ENCODE assay signal across 10 cellular contexts in genomic region chr1:37410815-37411214, GRCh38.
A peak's percentile ranks its signal among the peaks of the same experiment; 100 is the strongest.
DNase-seq lines count a peak whose midpoint lies in the region; ATAC-seq and TF ChIP-seq lines count a peak whose summit lies in the region.
"Had no signal": no experiment of that assay in that cellular context is flagged by ENCODE, and none has a peak within 500 bp of the region (broad histone marks: within the 10 kb centered on the region; RNA-seq: fewer than 3 reads in every experiment).

No MANE protein-coding gene starts in this region.

- H3K36me3 ChIP-seq in SK-N-SH (replicated peaks in 1 of 2; ENCODE audit: control insufficient read depth in 1 of 2, insufficient read depth in 2 of 2, low read length in 1 of 2) (no peaks in the 10 kb centered on the region), neuronal stem cell (replicated peaks in 1 of 2; ENCODE audit: control insufficient read depth in 2 of 2, insufficient read depth in 2 of 2, low read length in 2 of 2) (no peaks in the 10 kb centered on the region)

- H3K4me3 ChIP-seq in SK-N-SH (ENCODE audit: low read depth in 2 of 2, low read length in 1 of 2) (no peak overlapping the region), choroid plexus epithelial cell (ENCODE audit: low read depth, low read length) (no peak overlapping the region), neuronal stem cell (ENCODE audit: low read length in 2 of 2) (no peak overlapping the region)

- no peak overlapping the region for H3K18ac ChIP-seq in neuronal stem cell (ENCODE audit: low read length)

- peaks cover 17% of the 10 kb centered on the region for H3K27me3 Mint-ChIP-seq in activated T-helper 17 cell treated with anti-CD3 and anti-CD28 coated beads, Interleukin-2, amount 50 U/mL, for 72 hours

- H3K9me3 Mint-ChIP-seq in activated T-helper 17 cell treated with anti-CD3 and anti-CD28 coated beads, Interleukin-2, amount 50 U/mL, for 72 hours, result no peaks in the 10 kb centered on the region

- no peak overlapping the region for H2BK5ac ChIP-seq in neuronal stem cell (ENCODE audit: low read length)

- TF ChIP-seq EP300 in SK-N-SH (IDR thresholded peaks at IDR 0.05; ENCODE audit: borderline replicate concordance in 1 of 2, low read depth in 1 of 2, low read length in 1 of 2), result no peak

- no peak overlapping the region for H3K14ac ChIP-seq in neuronal stem cell (ENCODE audit: low read length)

- H3K79me2 ChIP-seq in SK-N-SH (ENCODE audit: insufficient read depth), result no peaks in the 10 kb centered on the region

- H3K23ac ChIP-seq in neuronal stem cell (ENCODE audit: low read depth, low read length, poor library complexity), result no peak overlapping the region

- H4K8ac ChIP-seq in neuronal stem cell (ENCODE audit: low read depth, low read length), result no peak overlapping the region

- POLR2A ChIA-PET in SK-N-SH (lab: Yijun Ruan, JAX), result no interaction called here

- CTCF ChIA-PET in SK-N-SH (lab: Yijun Ruan, JAX), result interaction anchor here (0.8 to 1.2 kb wide), 3 partner anchors 16 to 895 kb away, joined by 3 read pairs; no protein-coding TSS in a partner anchor

- H2BK12ac ChIP-seq in neuronal stem cell (ENCODE audit: low read length), result no peak overlapping the region

- H3K4me2 ChIP-seq in SK-N-SH, result no peak overlapping the region
- no peak overlapping the region for H3K4me2 ChIP-seq in neuronal stem cell (ENCODE audit: insufficient read depth, low read length, poor library complexity, severe bottlenecking)

- no peaks in the 10 kb centered on the region; a peak in 1 of 4 replicates for H3K4me1 ChIP-seq in SK-N-SH (ENCODE audit: control insufficient read depth in 1 of 2, insufficient read depth in 2 of 2, low read depth in 1 of 2, low read length in 1 of 2)
- H3K4me1 ChIP-seq in neuronal stem cell (ENCODE audit: control insufficient read depth in 2 of 2, insufficient read depth in 1 of 2, low read depth in 1 of 2, low read length in 2 of 2), result peaks cover 0 to 10% of the 10 kb centered on the region in 2 donors

- ATAC-seq in SK-N-SH treated with all-trans-retinoic acid at 6 μM for 48 hours, result no peak
- ATAC-seq in activated T-helper 17 cell treated with anti-CD3 and anti-CD28 coated beads, Interleukin-2, amount 50 U/mL, for 72 hours (replicated peaks), result no peak
- ATAC-seq: Panc1 had no signal

- H2BK120ac ChIP-seq in neuronal stem cell (ENCODE audit: low read depth, low read length), result no peak overlapping the region

- H3K4me1 Mint-ChIP-seq in activated T-helper 17 cell treated with anti-CD3 and anti-CD28 coated beads, Interleukin-2, amount 50 U/mL, for 72 hours, result no peaks in the 10 kb centered on the region

- 47% methylated on average over 5 of the region's 7 CpGs for WGBS in SK-N-SH (ENCODE audit: low lambda C conversion rate)
- no CpG with 5 or more reads among the region's 7 CpGs for WGBS in neuronal stem cell (ENCODE audit: extremely low coverage in 2 of 2, insufficient read length in 2 of 2, insufficient replicate concordance in 1 of 2), 2 donors

- no peaks in the 10 kb centered on the region for H3K36me3 Mint-ChIP-seq in activated T-helper 17 cell treated with anti-CD3 and anti-CD28 coated beads, Interleukin-2, amount 50 U/mL, for 72 hours (ENCODE audit: low read depth)

- no peaks in the 10 kb centered on the region for H3F3A ChIP-seq in SK-N-SH (replicated peaks; ENCODE audit: insufficient read depth)

- DNase-seq in SK-N-SH, result no peak
- DNase-seq in NCI-H69 (lab: John Stamatoyannopoulos, UW), result peak; percentile 57
- DNase-seq in choroid plexus epithelial cell (ENCODE audit: low read depth), result peak; percentile 37
- peak; percentile 72 for DNase-seq in neuronal stem cell (ENCODE audit: low spot score)
- no peak for DNase-seq in epidermal melanocyte (ENCODE audit: insufficient read length, low spot score)
- no peak for DNase-seq in NCI-H524 treated with DMSO at 0.1 percent for 48 hours (lab: John Stamatoyannopoulos, UW)
- DNase-seq: activated T-cell treated with anti-CD3 and anti-CD28 coated beads, Interleukin-2, amount 50 U/mL, for 24 hours had no signal

- no peak overlapping the region for H3K9ac ChIP-seq in SK-N-SH
- no peak overlapping the region for H3K9ac ChIP-seq in neuronal stem cell (ENCODE audit: low read depth, low read length, poor library complexity)

- H3K79me1 ChIP-seq in neuronal stem cell (ENCODE audit: low read depth, low read length), result no peaks in the 10 kb centered on the region

- H2BK15ac ChIP-seq in neuronal stem cell (ENCODE audit: low read length), result no peak overlapping the region

- H2AFZ ChIP-seq in SK-N-SH (ENCODE audit: low read depth) (no peak overlapping the region), neuronal stem cell (ENCODE audit: low read length) (no peak overlapping the region)

- H4K20me1 ChIP-seq in SK-N-SH (ENCODE audit: insufficient read depth), result no peaks in the 10 kb centered on the region

- TF ChIP-seq CTCF in SK-N-SH (IDR thresholded peaks at IDR 0.05) (no peak), choroid plexus epithelial cell (conservative IDR thresholded peaks at IDR 0.05; ENCODE audit: low read depth, low read length) (no peak)

- H3K4me3 Mint-ChIP-seq in activated T-helper 17 cell treated with anti-CD3 and anti-CD28 coated beads, Interleukin-2, amount 50 U/mL, for 72 hours, result no peak overlapping the region
- H3K4me3 Mint-ChIP-seq: activated T-cell treated with anti-CD3 and anti-CD28 coated beads, Interleukin-2, amount 50 U/mL, for 24 hours had no signal

- H3K9me3 ChIP-seq in SK-N-SH, result no peaks in the 10 kb centered on the region
- peaks cover 0 to 5% of the 10 kb centered on the region in 2 donors for H3K9me3 ChIP-seq in neuronal stem cell (replicated peaks in 1 of 2; ENCODE audit: control insufficient read depth in 2 of 2, insufficient read depth in 1 of 2, low read depth in 1 of 2, low read length in 2 of 2)

- no peak for TF ChIP-seq RAD21 in SK-N-SH (IDR thresholded peaks at IDR 0.05; ENCODE audit: low read length)

- H4K91ac ChIP-seq in neuronal stem cell (ENCODE audit: low read depth, low read length, poor library complexity), result no peak overlapping the region

- H3K27ac Mint-ChIP-seq in activated T-helper 17 cell treated with anti-CD3 and anti-CD28 coated beads, Interleukin-2, amount 50 U/mL, for 72 hours, result no peak overlapping the region
- H3K27ac Mint-ChIP-seq: activated T-cell treated with anti-CD3 and anti-CD28 coated beads, Interleukin-2, amount 50 U/mL, for 24 hours had no signal

- H2AK5ac ChIP-seq in neuronal stem cell (ENCODE audit: low read depth, low read length), result no peak overlapping the region

- H3K9me2 ChIP-seq in SK-N-SH, result no peaks in the 10 kb centered on the region

- no peaks in the 10 kb centered on the region for H3K27me3 ChIP-seq in SK-N-SH (ENCODE audit: insufficient read depth)
- peaks cover 0 to 2% (median 0%) of the 10 kb centered on the region in 3 experiments for H3K27me3 ChIP-seq in neuronal stem cell (ENCODE audit: control insufficient read depth in 3 of 3, insufficient read depth in 3 of 3, low read depth in 1 of 3, low read length in 3 of 3)

- no peak overlapping the region for H3K4ac ChIP-seq in neuronal stem cell (ENCODE audit: low read length)

- no peak overlapping the region for H3K27ac ChIP-seq in SK-N-SH (ENCODE audit: low read depth in 2 of 2, low read length in 1 of 2)
- no peak overlapping the region for H3K27ac ChIP-seq in neuronal stem cell (replicated peaks; ENCODE audit: low read length)

TF ChIP-seq in SK-N-SH treated with all-trans-retinoic acid at 6 μM for 48 hours, 23 proteins besides CTCF, POLR2A, EP300 and RAD21:
- TF ChIP-seq OSR1 (CRISPR knock-in tag; IDR thresholded peaks at IDR 0.05) (no peak), ARNTL (CRISPR knock-in tag; IDR thresholded peaks at IDR 0.05; ENCODE audit: borderline replicate concordance, low read depth) (no peak), CREB5 (CRISPR knock-in tag; IDR thresholded peaks at IDR 0.05; ENCODE audit: low read depth) (no peak)

Comparison
In these comparisons a context has a peak if more than half of its experiments do, and no peak if none do; other contexts are left out.
1. DNase-seq: peak in NCI-H69 (single experiment), choroid plexus epithelial cell (single experiment) and neuronal stem cell (single experiment); none in SK-N-SH (single experiment), epidermal melanocyte (single experiment) and NCI-H524 treated with DMSO at 0.1 percent for 48 hours (single experiment).